In the genomic region with DNA sequence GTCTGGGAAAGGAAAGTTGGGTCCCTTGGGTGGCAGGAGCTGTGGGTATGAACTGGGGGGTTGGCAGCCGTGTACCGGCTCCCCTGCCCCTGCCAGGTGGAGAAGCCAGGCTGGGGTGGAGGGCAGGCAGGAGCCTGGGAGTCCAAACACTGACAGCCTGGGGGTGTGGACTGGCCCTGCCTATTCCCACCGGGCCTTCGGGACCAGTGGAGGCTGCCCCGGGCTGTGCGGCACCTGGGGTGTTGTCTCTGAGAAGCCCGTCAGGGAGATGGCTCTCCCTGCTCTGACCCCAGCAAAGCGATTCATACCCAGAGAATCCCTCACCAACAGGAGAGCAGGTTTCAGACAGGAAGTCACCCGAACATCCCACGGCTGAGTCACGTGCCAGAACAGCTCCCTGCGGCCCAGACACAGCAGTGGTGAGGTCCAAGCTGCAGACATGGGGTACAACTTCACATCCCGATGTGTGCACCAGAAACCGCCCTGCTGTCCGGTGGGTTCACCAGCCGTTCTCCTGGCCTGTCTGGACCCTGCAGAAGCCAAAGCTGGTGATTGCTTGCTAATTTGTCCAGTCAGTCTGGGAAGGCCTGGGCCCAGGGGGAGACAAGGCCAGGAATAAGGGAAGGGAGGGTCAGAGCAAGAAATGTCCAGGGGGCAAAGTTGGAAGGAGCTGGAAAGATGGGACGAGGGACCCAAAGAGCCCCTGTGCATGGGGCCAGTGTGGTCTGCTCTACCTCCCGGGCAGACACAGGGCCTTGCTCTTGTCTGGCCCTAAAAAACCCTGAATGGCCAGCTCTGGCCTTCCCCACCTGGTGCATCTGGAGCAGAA, we compare ENCODE assay signal across 1 cellular context.
TF ChIP-seq lines count a peak whose summit lies in the region.

No MANE protein-coding gene starts in this region.

TF ChIP-seq in GM12878, 131 proteins besides CTCF, POLR2A, EP300 and RAD21 (continued from another document):
- TF ChIP-seq MAX (IDR thresholded peaks at IDR 0.05; ENCODE audit: low read depth, low read length) (no peak; the same call in 1 of the 2 replicates), PAX5 (IDR thresholded peaks at IDR 0.05; ENCODE audit: borderline replicate concordance, low read depth, low read length) (peak; percentile 52; the same call in 1 of the 2 replicates), SP1 (IDR thresholded peaks at IDR 0.05; ENCODE audit: low read depth, low read length) (peak; percentile 16)
- TF ChIP-seq, protein P1, sequence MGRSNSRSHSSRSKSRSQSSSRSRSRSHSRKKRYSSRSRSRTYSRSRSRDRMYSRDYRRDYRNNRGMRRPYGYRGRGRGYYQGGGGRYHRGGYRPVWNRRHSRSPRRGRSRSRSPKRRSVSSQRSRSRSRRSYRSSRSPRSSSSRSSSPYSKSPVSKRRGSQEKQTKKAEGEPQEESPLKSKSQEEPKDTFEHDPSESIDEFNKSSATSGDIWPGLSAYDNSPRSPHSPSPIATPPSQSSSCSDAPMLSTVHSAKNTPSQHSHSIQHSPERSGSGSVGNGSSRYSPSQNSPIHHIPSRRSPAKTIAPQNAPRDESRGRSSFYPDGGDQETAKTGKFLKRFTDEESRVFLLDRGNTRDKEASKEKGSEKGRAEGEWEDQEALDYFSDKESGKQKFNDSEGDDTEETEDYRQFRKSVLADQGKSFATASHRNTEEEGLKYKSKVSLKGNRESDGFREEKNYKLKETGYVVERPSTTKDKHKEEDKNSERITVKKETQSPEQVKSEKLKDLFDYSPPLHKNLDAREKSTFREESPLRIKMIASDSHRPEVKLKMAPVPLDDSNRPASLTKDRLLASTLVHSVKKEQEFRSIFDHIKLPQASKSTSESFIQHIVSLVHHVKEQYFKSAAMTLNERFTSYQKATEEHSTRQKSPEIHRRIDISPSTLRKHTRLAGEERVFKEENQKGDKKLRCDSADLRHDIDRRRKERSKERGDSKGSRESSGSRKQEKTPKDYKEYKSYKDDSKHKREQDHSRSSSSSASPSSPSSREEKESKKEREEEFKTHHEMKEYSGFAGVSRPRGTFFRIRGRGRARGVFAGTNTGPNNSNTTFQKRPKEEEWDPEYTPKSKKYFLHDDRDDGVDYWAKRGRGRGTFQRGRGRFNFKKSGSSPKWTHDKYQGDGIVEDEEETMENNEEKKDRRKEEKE (IDR thresholded peaks at IDR 0.05): no peak
- TF ChIP-seq, protein P2, sequence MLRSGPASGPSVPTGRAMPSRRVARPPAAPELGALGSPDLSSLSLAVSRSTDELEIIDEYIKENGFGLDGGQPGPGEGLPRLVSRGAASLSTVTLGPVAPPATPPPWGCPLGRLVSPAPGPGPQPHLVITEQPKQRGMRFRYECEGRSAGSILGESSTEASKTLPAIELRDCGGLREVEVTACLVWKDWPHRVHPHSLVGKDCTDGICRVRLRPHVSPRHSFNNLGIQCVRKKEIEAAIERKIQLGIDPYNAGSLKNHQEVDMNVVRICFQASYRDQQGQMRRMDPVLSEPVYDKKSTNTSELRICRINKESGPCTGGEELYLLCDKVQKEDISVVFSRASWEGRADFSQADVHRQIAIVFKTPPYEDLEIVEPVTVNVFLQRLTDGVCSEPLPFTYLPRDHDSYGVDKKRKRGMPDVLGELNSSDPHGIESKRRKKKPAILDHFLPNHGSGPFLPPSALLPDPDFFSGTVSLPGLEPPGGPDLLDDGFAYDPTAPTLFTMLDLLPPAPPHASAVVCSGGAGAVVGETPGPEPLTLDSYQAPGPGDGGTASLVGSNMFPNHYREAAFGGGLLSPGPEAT (IDR thresholded peaks at IDR 0.05; ENCODE audit: low read depth): peak; percentile 43; the same call in 1 of the 2 replicates
